Comparison of ENCODE assay signal across 8 cellular contexts in the genomic region with DNA sequence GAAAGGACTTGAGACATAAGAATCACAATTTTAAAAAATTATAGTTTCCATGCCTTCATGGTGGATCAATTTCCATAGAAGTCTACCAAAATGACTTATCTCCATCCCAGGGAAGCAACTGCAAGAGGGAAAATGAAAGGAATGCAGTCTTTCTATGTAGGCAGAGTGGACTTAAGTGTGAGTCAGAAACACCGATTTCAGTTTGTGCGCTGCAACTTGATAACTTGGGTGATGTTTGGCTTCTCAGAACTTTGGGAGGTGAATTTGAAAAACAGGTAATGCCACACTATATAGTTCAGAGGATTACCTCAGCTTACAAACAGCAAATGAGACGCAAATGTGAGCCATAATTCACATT. TPM values are rescaled to one million over a fixed set of nuclear protein-coding genes. Genes with fewer than 3 reads are reported as not detected.
A peak's percentile ranks its signal among the peaks of the same experiment; 100 is the strongest.
DNase-seq lines count a peak whose midpoint lies in the region; ATAC-seq and TF ChIP-seq lines count a peak whose summit lies in the region.

No MANE protein-coding gene starts in this region.

- peak overlapping the region; percentile 70 for H3K27ac ChIP-seq in CD8-positive, alpha-beta memory T cell (ENCODE audit: low read depth, low read length)
- H3K27ac ChIP-seq in OCI-LY7 (ENCODE audit: low read depth, low read length, poor library complexity, severe bottlenecking), result no peak overlapping the region

- POLR2A ChIA-PET in CD8-positive, alpha-beta memory T cell (lab: Charles Lee), result interaction anchor here (0.7 to 4.2 kb wide), 7 partner anchors 8 to 1550 kb away, joined by 3 to 68 read pairs (median 5); a partner anchor contains a TSS
- POLR2A ChIA-PET in OCI-LY7 (lab: Charles Lee), result interaction anchor here (0.6 to 1.9 kb wide), 4 partner anchors 20 to 259 kb away, joined by 3 to 7 read pairs (median 4); a partner anchor contains a TSS

- DNase-seq in CD8-positive, alpha-beta memory T cell, result no peak
- DNase-seq in OCI-LY7 (ENCODE audit: low spot score), result no peak
- DNase-seq in epithelial cell of esophagus (ENCODE audit: low read depth), result peak; percentile 75
- no peak for DNase-seq in osteocyte (ENCODE audit: extremely low spot score, unreplicated experiment)
- no peak for DNase-seq in Ammon's horn (ENCODE audit: low spot score)
- no peak for DNase-seq in HuH-7 (ENCODE audit: low spot score)
- no peak for DNase-seq in cerebellar cortex (ENCODE audit: low spot score)

- peak overlapping the region; percentile 62 for H3K4me3 ChIP-seq in CD8-positive, alpha-beta memory T cell (ENCODE audit: low read length)
- H3K4me3 ChIP-seq in OCI-LY7 (ENCODE audit: low read depth, low read length, poor library complexity, severe bottlenecking) (peak overlapping the region; percentile 86), epithelial cell of esophagus (ENCODE audit: low read length) (peak overlapping the region; percentile 71)

- peak overlapping the region; percentile 69 for H3K4me2 ChIP-seq in OCI-LY7 (ENCODE audit: low read length)

- TF ChIP-seq CTCF in OCI-LY7 (conservative IDR thresholded peaks at IDR 0.05; ENCODE audit: low read length), result no peak
- TF ChIP-seq CTCF in epithelial cell of esophagus (IDR thresholded peaks at IDR 0.05; ENCODE audit: insufficient read depth, low read depth, low read length, missing control alignments), result no peak
- no peak for TF ChIP-seq CTCF in osteocyte (IDR thresholded peaks at IDR 0.05)

- peaks cover 4 to 11% of the 10 kb centered on the region in 2 donors for H3K27me3 Mint-ChIP-seq in CD8-positive, alpha-beta memory T cell
- H3K27me3 Mint-ChIP-seq in osteocyte (ENCODE audit: unreplicated experiment), result peaks cover 10% of the 10 kb centered on the region

- H3K27ac Mint-ChIP-seq in CD8-positive, alpha-beta memory T cell, result peak overlapping the region; percentile 92 to 99 (median 98)
- peak overlapping the region; percentile 96 for H3K27ac Mint-ChIP-seq in osteocyte (ENCODE audit: unreplicated experiment)

- H3K9me2 ChIP-seq in OCI-LY7 (ENCODE audit: insufficient read depth, low read length), result no peaks in the 10 kb centered on the region

- H4K20me1 ChIP-seq in OCI-LY7 (ENCODE audit: insufficient read depth, low read length), result 0 out of 2 replicates have a peak, but pooled peaks cover 4% of the 10 kb centered on the region

- H3K27me3 ChIP-seq in CD8-positive, alpha-beta memory T cell (ENCODE audit: insufficient read depth, low read length, poor library complexity, severe bottlenecking), result no peaks in the 10 kb centered on the region

- no peaks in the 10 kb centered on the region for H3K9me3 ChIP-seq in CD8-positive, alpha-beta memory T cell (ENCODE audit: low read length)
- no peaks in the 10 kb centered on the region for H3K9me3 ChIP-seq in OCI-LY7 (ENCODE audit: low read length)

- H3K79me2 ChIP-seq in OCI-LY7 (ENCODE audit: insufficient read depth, low read depth, low read length), result peaks cover 20% of the 10 kb centered on the region; the same call in 1 of the 2 replicates

- CTCF ChIA-PET in CD8-positive, alpha-beta memory T cell (lab: Charles Lee), result interaction anchor here (1.0 to 4.0 kb wide), 2 partner anchors 25 to 88 kb away, joined by 3 to 35 read pairs; a partner anchor contains a TSS
- CTCF ChIA-PET in OCI-LY7 (lab: Charles Lee; ENCODE audit: unreplicated experiment), result interaction anchor here (0.6 kb wide), 1 partner anchor 11 kb away, joined by 3 read pairs; no protein-coding TSS in a partner anchor

- H3K36me3 ChIP-seq in CD8-positive, alpha-beta memory T cell (ENCODE audit: insufficient read depth, low read length), result no peaks in the 10 kb centered on the region
- H3K36me3 ChIP-seq in OCI-LY7 (ENCODE audit: insufficient read depth, low read length), result no peaks in the 10 kb centered on the region

- H3K36me3 Mint-ChIP-seq in CD8-positive, alpha-beta memory T cell, result peaks cover 0 to 12% (median 0%) of the 10 kb centered on the region in 3 donors
- no peaks in the 10 kb centered on the region for H3K36me3 Mint-ChIP-seq in osteocyte (ENCODE audit: unreplicated experiment)

- intact Hi-C loops in OCI-LY7 (cut with micrococcal nuclease; ENCODE audit: unreplicated experiment), result loop anchor here (5.0 kb wide), 1 partner anchor 734 kb away; a partner anchor contains a TSS

- peak overlapping the region; percentile 89 for H2AFZ ChIP-seq in OCI-LY7 (ENCODE audit: low read length)

- BruUV-seq in OCI-LY7 (replicated peaks; lab: Mats Ljungman, UMichigan), result TSS peak; percentile 97

- no peaks in the 10 kb centered on the region for H3K9me3 Mint-ChIP-seq in CD8-positive, alpha-beta memory T cell
- no peaks in the 10 kb centered on the region for H3K9me3 Mint-ChIP-seq in osteocyte (ENCODE audit: unreplicated experiment)

- no peak for ATAC-seq in GM18858 (IDR thresholded peaks at IDR 0.05; ENCODE audit: unreplicated experiment)

- H3K4me1 Mint-ChIP-seq in CD8-positive, alpha-beta memory T cell, result peaks cover 34 to 50% (median 43%) of the 10 kb centered on the region in 3 donors
- peaks cover 31% of the 10 kb centered on the region for H3K4me1 Mint-ChIP-seq in osteocyte (ENCODE audit: unreplicated experiment)

- peak overlapping the region; percentile 92 to 100 (median 97) for H3K4me3 Mint-ChIP-seq in CD8-positive, alpha-beta memory T cell
- peak overlapping the region; percentile 96 for H3K4me3 Mint-ChIP-seq in osteocyte (ENCODE audit: unreplicated experiment)

- peaks cover 25% of the 10 kb centered on the region for H3K4me1 ChIP-seq in CD8-positive, alpha-beta memory T cell (ENCODE audit: insufficient read depth, low read length)
- H3K4me1 ChIP-seq in OCI-LY7 (ENCODE audit: insufficient read depth, low read length, poor library complexity, severe bottlenecking), result peaks cover 6% of the 10 kb centered on the region

RNA-seq across cellular contexts. Expression of a gene that starts 0.7 kb away (rescaled TPM):
- 10 to 100 TPM; 48.3 to 51.9 TPM for total RNA-seq in CD8-positive, alpha-beta memory T cell
- 25.5 TPM for polyA plus RNA-seq in CD8-positive, alpha-beta memory T cell
- 21.0 and 23.1 TPM in 2 replicates for total RNA-seq in OCI-LY7 (2014; rRNA removed; shearing (Covaris generic))
- total RNA-seq in OCI-LY7 (2022) (20.9 and 23.0 TPM in 2 replicates), osteocyte (39.0 and 42.1 TPM in 2 replicates)
